ENCODE assay signal across 19 cellular contexts in the genomic region with DNA sequence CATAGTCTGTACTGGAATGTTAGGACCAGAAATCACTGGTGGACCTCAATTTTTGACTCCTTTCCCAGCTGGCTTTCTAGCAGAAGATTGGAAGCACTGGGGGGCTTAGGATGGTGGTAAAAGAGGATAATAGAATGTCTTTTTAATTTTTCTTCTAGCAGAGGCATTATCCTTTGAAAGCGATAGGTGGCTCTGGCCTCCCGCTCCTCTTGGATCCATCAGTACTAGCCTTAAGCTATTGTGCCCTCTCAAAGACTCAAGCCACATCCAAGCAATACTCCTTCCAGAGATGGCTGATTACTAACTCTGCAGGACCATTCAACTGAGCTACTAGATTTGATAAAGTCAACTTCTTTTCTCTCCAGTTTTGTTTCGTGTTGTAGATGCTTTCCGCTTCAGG.
DNase-seq lines count a peak whose midpoint lies in the region; ATAC-seq, FAIRE-seq and TF ChIP-seq lines count a peak whose summit lies in the region.
"Had no signal": no experiment of that assay in that cellular context is flagged by ENCODE, and none has a peak within 500 bp of the region (broad histone marks: within the 10 kb centered on the region; RNA-seq: fewer than 3 reads in every experiment).

No MANE protein-coding gene starts in this region.

- peak; percentile 47 for TF ChIP-seq CTCF in LNCaP clone FGC (IDR thresholded peaks at IDR 0.05; ENCODE audit: control insufficient read depth, extremely low read depth, insufficient read depth)
- no peak for TF ChIP-seq CTCF in K562 (IDR thresholded peaks at IDR 0.05 in 2 of 3, conservative IDR thresholded peaks at IDR 0.05 in 1 of 3; ENCODE audit: insufficient read depth in 2 of 3, low read depth in 1 of 3, low read length in 3 of 3)
- no peak for TF ChIP-seq CTCF in heart right ventricle (IDR thresholded peaks at IDR 0.05)

- FAIRE-seq in K562 (lab: Jason Lieb, UNC), result no peak
- FAIRE-seq: pancreas had no signal

- WGBS in K562 (ENCODE audit: insufficient coverage, low coverage, missing lambda C conversion rate), result 6% methylated on average over 4 of the region's 4 CpGs
- 67 to 69% methylated on average over 4 of the region's 4 CpGs for WGBS in heart right ventricle, 2 donors

- no peaks in the 10 kb centered on the region for H3K36me3 ChIP-seq in K562 (ENCODE audit: control insufficient read depth, insufficient read depth, low read length)
- no peaks in the 10 kb centered on the region for H3K36me3 ChIP-seq in heart right ventricle
- H3K36me3 ChIP-seq: heart left ventricle, pancreas, upper lobe of left lung had no signal

- TF ChIP-seq POLR2A in K562 (conservative IDR thresholded peaks at IDR 0.05), result no peak

- TF ChIP-seq RAD21 in K562 (CRISPR knock-in tag; conservative IDR thresholded peaks at IDR 0.05 in 1 of 2, IDR thresholded peaks at IDR 0.05 in 1 of 2), result peak; percentile 11 to 20; a peak in 1 of 4 replicates

- intact Hi-C loops in K562 (cut with micrococcal nuclease) (no loop called here), heart right ventricle (cut with DNase I) (no loop called here)

- H3K4me2 ChIP-seq in K562 (ENCODE audit: insufficient read depth, low read length), result no peak overlapping the region

- peak; percentile 1 for DNase-seq in ELF-1 (ENCODE audit: low read depth, low spot score)
- no peak for DNase-seq in LNCaP clone FGC (ENCODE audit: low read depth)
- peak in 1 of 4 experiments; percentile 0 for DNase-seq in K562 (ENCODE audit: extremely low read depth in 1 of 4, low spot score in 3 of 4)
- peak; percentile 22 for DNase-seq in left kidney (ENCODE audit: low read depth, low spot score)
- DNase-seq in heart right ventricle, result no peak
- no peak for DNase-seq in NCI-H1048 (lab: John Stamatoyannopoulos, UW)
- DNase-seq in cerebellar nuclear complex (lab: John Stamatoyannopoulos, UW), result no peak
- no peak for DNase-seq in HK-2 (ENCODE audit: unreplicated experiment)
- DNase-seq: activated T-cell treated with anti-CD3 and anti-CD28 coated beads, Interleukin-2, amount 50 U/mL, for 48 hours; AML-193; effector memory CD4-positive, alpha-beta T cell; heart left ventricle; NCI-H1694 treated with DMSO at 0.1 percent for 48 hours; pancreas; stimulated activated CD4-positive, alpha-beta T cell treated with anti-CD3 and anti-CD28 coated beads, Interleukin-4, amount 100 ng/mL, for 1 hour; T1000; upper lobe of left lung had no signal

- H3K9ac ChIP-seq in K562 (ENCODE audit: insufficient read depth in 1 of 2, low read depth in 2 of 2, low read length in 2 of 2), result no peak overlapping the region

- H3K4me3 ChIP-seq in LNCaP clone FGC (ENCODE audit: low read depth, low read length), result no peak overlapping the region
- no peak overlapping the region for H3K4me3 ChIP-seq in K562
- no peak overlapping the region for H3K4me3 ChIP-seq in heart right ventricle
- H3K4me3 ChIP-seq: heart left ventricle, pancreas, upper lobe of left lung had no signal

- H3K27ac ChIP-seq in K562 (ENCODE audit: extremely low read depth, low read depth, low read length) (no peak overlapping the region), heart right ventricle (no peak overlapping the region)
- H3K27ac ChIP-seq: heart left ventricle, pancreas, upper lobe of left lung had no signal

- H3K79me2 ChIP-seq in K562 (ENCODE audit: control insufficient read depth, insufficient read depth, low read length), result no peaks in the 10 kb centered on the region

- ATAC-seq in K562, result no peak
- ATAC-seq in heart right ventricle, result no peak
- ATAC-seq: activated CD4-positive, CD25-positive, alpha-beta regulatory T cell treated with anti-CD3 and anti-CD28 coated beads, Interleukin-2, amount 50 U/mL, for 24 hours; activated naive CD4-positive, alpha-beta T cell treated with anti-CD3 and anti-CD28 coated beads, Interleukin-2, amount 50 U/mL, for 72 hours; heart left ventricle; pancreas had no signal

- H3K4me1 ChIP-seq in K562 (replicated peaks in 1 of 2; ENCODE audit: control insufficient read depth in 2 of 2, insufficient read depth in 2 of 2, low read length in 2 of 2) (no peaks in the 10 kb centered on the region), heart right ventricle (no peaks in the 10 kb centered on the region)
- H3K4me1 ChIP-seq: heart left ventricle, pancreas, upper lobe of left lung had no signal

- H3K9me3 ChIP-seq in K562 (replicated peaks; ENCODE audit: control insufficient read depth, insufficient read depth, low read depth, low read length) (no peaks in the 10 kb centered on the region), heart right ventricle (peaks cover 0 to 2% (median 0%) of the 10 kb centered on the region in 11 donors)
- H3K9me3 ChIP-seq: pancreas, upper lobe of left lung had no signal

- no peaks in the 10 kb centered on the region for H4K20me1 ChIP-seq in K562 (replicated peaks; ENCODE audit: control insufficient read depth, insufficient read depth, low read length)

- H3K9me1 ChIP-seq in K562 (ENCODE audit: control insufficient read depth, insufficient read depth, low read length), result no peaks in the 10 kb centered on the region

- CTCF ChIA-PET in K562 (lab: Yijun Ruan, JAX; ENCODE audit: low intra/inter-chr PET ratio), result interaction anchor here (0.6 kb wide), 1 partner anchor 1427 kb away, joined by 3 read pairs; no protein-coding TSS in a partner anchor

- POLR2A ChIA-PET in K562 (lab: Yijun Ruan, JAX), result no interaction called here

- no peak overlapping the region for H2AFZ ChIP-seq in K562 (ENCODE audit: low read depth, low read length)

- TF ChIP-seq EP300 in K562 (IDR thresholded peaks at IDR 0.05; ENCODE audit: low read length), result no peak

- BruUV-seq in K562 (replicated peaks; lab: Mats Ljungman, UMichigan), result no TSS peak

- H3K27me3 ChIP-seq in K562 (ENCODE audit: control insufficient read depth in 2 of 2, insufficient read depth in 2 of 2, low read length in 2 of 2), result no peaks in the 10 kb centered on the region
- H3K27me3 ChIP-seq in heart right ventricle, result no peaks in the 10 kb centered on the region
- H3K27me3 ChIP-seq: heart left ventricle, upper lobe of left lung had no signal

- in situ Hi-C loops in K562 (cut with MboI), result no loop called here

TF ChIP-seq in K562, 482 proteins besides CTCF, POLR2A, EP300 and RAD21:
- TF ChIP-seq BHLHE40 (IDR thresholded peaks at IDR 0.05; ENCODE audit: low read length) (no peak), ZNF175 (CRISPR knock-in tag; IDR thresholded peaks at IDR 0.05; ENCODE audit: low read depth) (no peak), TCF7 (IDR thresholded peaks at IDR 0.05; ENCODE audit: borderline replicate concordance) (no peak), POU5F1 (IDR thresholded peaks at IDR 0.05; ENCODE audit: borderline replicate concordance, low read depth, low read length, partially characterized antibody) (no peak), NR3C1 (CRISPR knock-in tag; IDR thresholded peaks at IDR 0.05) (no peak), POLR2B (IDR thresholded peaks at IDR 0.05; ENCODE audit: low read depth, partially characterized antibody) (no peak), ZBTB8A (IDR thresholded peaks at IDR 0.05; ENCODE audit: partially characterized antibody) (no peak)

Comparison
In these comparisons a context has a peak if more than half of its experiments do, and no peak if none do; other contexts are left out.
1. DNase-seq: peak in ELF-1 (single experiment) and left kidney (single experiment); none in LNCaP clone FGC (single experiment), heart right ventricle (0 of 2), NCI-H1048 (single experiment), cerebellar nuclear complex (0 of 2) and HK-2 (single experiment).